In genomic region chr5:65364907-65365306, GRCh38 we compare ENCODE assay signal across 16 cellular contexts.
DNase-seq lines count a peak whose midpoint lies in the region; ATAC-seq and TF ChIP-seq lines count a peak whose summit lies in the region.
"Had no signal": no experiment of that assay in that cellular context is flagged by ENCODE, and none has a peak within 500 bp of the region (broad histone marks: within the 10 kb centered on the region; RNA-seq: fewer than 3 reads in every experiment).

No MANE protein-coding gene starts in this region.

- H3K79me2 ChIP-seq in H9 (ENCODE audit: insufficient read depth, low read length): no peaks in the 10 kb centered on the region

- 58% methylated on average over 2 of the region's 2 CpGs for WGBS in right cardiac atrium
- WGBS in urinary bladder: 78% methylated on average over 2 of the region's 2 CpGs
- no CpG with 5 or more reads among the region's 2 CpGs for WGBS in H9 (ENCODE audit: extremely low coverage, insufficient read length, low lambda C conversion rate)

- no peak overlapping the region for H2BK120ac ChIP-seq in H9 (ENCODE audit: low read depth, low read length, poor library complexity, severe bottlenecking)

- no peak overlapping the region for H3K27ac Mint-ChIP-seq in H9
- H3K27ac Mint-ChIP-seq: B cell; stimulated activated naive B cell treated with anti-CD40 and anti-IgM and Interleukin-4, amounts not matched to agents 10 μg/mL and 1 μg/mL and 100 μg/mL, for 72 hours had no signal

- no peak overlapping the region for H4K91ac ChIP-seq in H9 (ENCODE audit: insufficient read length, low read depth, low read length)

- H3K36me3 Mint-ChIP-seq in H9 (ENCODE audit: insufficient read depth in 1 of 3, low read depth in 3 of 3): no peaks in the 10 kb centered on the region
- H3K36me3 Mint-ChIP-seq: stimulated activated naive B cell treated with anti-CD40 and anti-IgM and Interleukin-4, amounts not matched to agents 10 μg/mL and 1 μg/mL and 100 μg/mL, for 72 hours had no signal

- peaks cover 2% of the 10 kb centered on the region for H3K36me3 ChIP-seq in urinary bladder (ENCODE audit: insufficient read depth)

- no peaks in the 10 kb centered on the region for H3K27me3 ChIP-seq in right cardiac atrium (ENCODE audit: control insufficient read depth, insufficient read depth)
- no peaks in the 10 kb centered on the region for H3K27me3 ChIP-seq in H9 (ENCODE audit: insufficient read depth, low read length)

- H3K9me3 ChIP-seq in right cardiac atrium (ENCODE audit: control insufficient read depth, low read length) (no peaks in the 10 kb centered on the region), H9 (ENCODE audit: control insufficient read depth, low read depth, low read length) (no peaks in the 10 kb centered on the region)
- H3K9me3 ChIP-seq: mucosa of descending colon, psoas muscle had no signal

- no peaks in the 10 kb centered on the region for H3K23me2 ChIP-seq in H9 (ENCODE audit: insufficient read length, low read depth, low read length, poor library complexity, severe bottlenecking)

- no peak overlapping the region for H2BK20ac ChIP-seq in H9 (ENCODE audit: low read depth, low read length, poor library complexity, severe bottlenecking)

- ATAC-seq in right cardiac atrium: no peak
- ATAC-seq: mucosa of descending colon; stimulated activated naive B cell treated with anti-CD40 and anti-IgM and Interleukin-4, amounts not matched to agents 10 μg/mL and 1 μg/mL and 100 μg/mL, for 72 hours had no signal

- no peak for TF ChIP-seq CTCF in fibroblast of villous mesenchyme (IDR thresholded peaks at IDR 0.05; ENCODE audit: insufficient read depth, low read depth, low read length)
- TF ChIP-seq CTCF in H9 (conservative IDR thresholded peaks at IDR 0.05): no peak

- no peaks in the 10 kb centered on the region for H4K20me1 ChIP-seq in H9 (ENCODE audit: control insufficient read depth, insufficient read depth, insufficient read length)

- H3K4ac ChIP-seq in H9 (ENCODE audit: low read depth, low read length): no peak overlapping the region

- H3K56ac ChIP-seq in H9 (ENCODE audit: insufficient read length, low read depth, low read length): no peak overlapping the region

- no peak overlapping the region for H3K9ac ChIP-seq in H9 (ENCODE audit: extremely low read depth, insufficient read length, low read length)

- no peak overlapping the region for H2BK15ac ChIP-seq in H9 (ENCODE audit: low read depth, low read length)

- H3K4me1 Mint-ChIP-seq in H9: peaks cover 15 to 16% of the 10 kb centered on the region in 2 experiments
- H3K4me1 Mint-ChIP-seq: B cell; central memory CD8-positive, alpha-beta T cell; stimulated activated naive B cell treated with anti-CD40 and anti-IgM and Interleukin-4, amounts not matched to agents 10 μg/mL and 1 μg/mL and 100 μg/mL, for 72 hours had no signal

- H3K4me2 ChIP-seq in H9 (ENCODE audit: insufficient read depth, insufficient read length, low read length): no peak overlapping the region

- no peak overlapping the region for H4K8ac ChIP-seq in H9 (replicated peaks; ENCODE audit: insufficient read length, low read depth, low read length)

- H3K4me3 Mint-ChIP-seq in H9: no peak overlapping the region
- H3K4me3 Mint-ChIP-seq: B cell; central memory CD8-positive, alpha-beta T cell; stimulated activated naive B cell treated with anti-CD40 and anti-IgM and Interleukin-4, amounts not matched to agents 10 μg/mL and 1 μg/mL and 100 μg/mL, for 72 hours had no signal

- DNase-seq in right cardiac atrium (no peak), cardiac septum (ENCODE audit: low spot score) (no peak), RPMI7951 (ENCODE audit: low read depth) (peak; percentile 22), fibroblast of villous mesenchyme (ENCODE audit: low read depth) (peak; percentile 74), ureter (ENCODE audit: low spot score) (no peak), H9 (no peak)
- no peak for DNase-seq in effector CD8-positive, alpha-beta T cell (lab: John Stamatoyannopoulos, UW)
- DNase-seq: MM.1S; NCI-H82; stimulated activated CD4-positive, alpha-beta T cell treated with anti-CD3 and anti-CD28 coated beads, Interleukin-4, amount 100 ng/mL, for 24 hours; stimulated activated naive B cell treated with anti-CD40 and anti-IgM and Interleukin-4, amounts not matched to agents 10 μg/mL and 1 μg/mL and 100 μg/mL, for 72 hours had no signal

- H3K4me1 ChIP-seq in right cardiac atrium (ENCODE audit: control insufficient read depth, insufficient read depth, low read length) (peaks cover 1% of the 10 kb centered on the region), urinary bladder (ENCODE audit: insufficient read depth) (no peaks in the 10 kb centered on the region), H9 (ENCODE audit: insufficient read depth, low read length) (peaks cover 3% of the 10 kb centered on the region; the same call in 1 of the 2 replicates)
- H3K4me1 ChIP-seq: psoas muscle had no signal

- no peak overlapping the region for H2AK5ac ChIP-seq in H9 (ENCODE audit: insufficient read length, low read length)

- H3K23ac ChIP-seq in H9 (ENCODE audit: insufficient read length, low read depth, low read length): no peak overlapping the region

- no peak overlapping the region for H2BK5ac ChIP-seq in H9 (ENCODE audit: insufficient read length, low read length)

- intact Hi-C loops in right cardiac atrium (cut with DNase I) (no loop called here), cardiac septum (cut with DNase I) (no loop called here)

- H2AFZ ChIP-seq in H9 (ENCODE audit: low read length): no peak overlapping the region

- no peak overlapping the region for H3T11ph ChIP-seq in H9 (ENCODE audit: low read length)

- no peak overlapping the region for H2BK12ac ChIP-seq in H9 (ENCODE audit: insufficient read length, low read depth, low read length)

- H3K4me3 ChIP-seq in right cardiac atrium (ENCODE audit: low read length): no peak overlapping the region
- H3K4me3 ChIP-seq in fibroblast of villous mesenchyme (ENCODE audit: low read depth, low read length): no peak overlapping the region
- no peak overlapping the region for H3K4me3 ChIP-seq in urinary bladder (ENCODE audit: low read depth, low read length)
- H3K4me3 ChIP-seq: mucosa of descending colon had no signal

- H3K18ac ChIP-seq in H9 (ENCODE audit: insufficient read length, low read depth, low read length): no peak overlapping the region

- H3K14ac ChIP-seq in H9 (ENCODE audit: insufficient read depth, low read length): no peak overlapping the region

- no peak overlapping the region for H4K5ac ChIP-seq in H9 (ENCODE audit: insufficient read length, low read depth, low read length)

- H3K9me3 Mint-ChIP-seq in H9: no peaks in the 10 kb centered on the region
- H3K9me3 Mint-ChIP-seq: central memory CD8-positive, alpha-beta T cell; stimulated activated naive B cell treated with anti-CD40 and anti-IgM and Interleukin-4, amounts not matched to agents 10 μg/mL and 1 μg/mL and 100 μg/mL, for 72 hours had no signal

- H3K27me3 Mint-ChIP-seq in H9 (ENCODE audit: low read depth): no peaks in the 10 kb centered on the region
- H3K27me3 Mint-ChIP-seq: B cell; central memory CD8-positive, alpha-beta T cell; stimulated activated naive B cell treated with anti-CD40 and anti-IgM and Interleukin-4, amounts not matched to agents 10 μg/mL and 1 μg/mL and 100 μg/mL, for 72 hours had no signal

- no peaks in the 10 kb centered on the region for H3K79me1 ChIP-seq in H9 (ENCODE audit: insufficient read depth, low read depth, low read length, poor library complexity, severe bottlenecking)

- H3K27ac ChIP-seq in right cardiac atrium (ENCODE audit: low read length) (peak overlapping the region; percentile 37), urinary bladder (ENCODE audit: low read depth) (peak overlapping the region; percentile 10), H9 (ENCODE audit: insufficient read length, low read depth, low read length) (no peak overlapping the region)
- H3K27ac ChIP-seq: psoas muscle had no signal

Comparison
In these comparisons a context has a peak if more than half of its experiments do, and no peak if none do; other contexts are left out.
1. DNase-seq: peak in RPMI7951 (single experiment) and fibroblast of villous mesenchyme (single experiment); none in right cardiac atrium (0 of 3), cardiac septum (single experiment), effector CD8-positive, alpha-beta T cell (single experiment), ureter (single experiment) and H9 (single experiment).